ENCODE assay signal across 11 cellular contexts in the genomic region with DNA sequence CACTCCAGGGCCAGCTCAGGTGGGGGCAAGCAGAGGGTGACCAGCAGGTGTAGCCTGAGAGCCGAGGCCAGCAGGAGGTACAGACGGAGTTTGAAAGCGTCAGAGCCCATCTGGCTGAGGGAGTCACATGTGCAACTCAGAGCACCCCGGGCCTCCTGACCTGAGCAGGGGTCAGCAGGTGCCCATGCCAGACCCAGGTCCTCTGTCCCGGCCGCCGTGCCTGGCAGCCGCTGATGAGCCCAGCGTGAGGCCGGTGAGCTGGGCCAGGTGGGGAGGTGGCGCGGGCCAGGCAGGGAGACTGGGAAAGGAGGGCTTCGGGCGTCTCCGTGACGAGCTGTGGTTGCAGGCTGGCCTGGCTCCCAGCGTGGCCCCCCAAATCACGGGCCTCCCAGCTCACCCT.
DNase-seq lines count a peak whose midpoint lies in the region; ATAC-seq and TF ChIP-seq lines count a peak whose summit lies in the region.
"Had no signal": no experiment of that assay in that cellular context is flagged by ENCODE, and none has a peak within 500 bp of the region (broad histone marks: within the 10 kb centered on the region; RNA-seq: fewer than 3 reads in every experiment).

No MANE protein-coding gene starts in this region.

- no peaks in the 10 kb centered on the region for H3K9me3 Mint-ChIP-seq in nephron progenitor cell
- H3K9me3 Mint-ChIP-seq in naive thymus-derived CD4-positive, alpha-beta T cell = no peaks in the 10 kb centered on the region

- H3K4me1 Mint-ChIP-seq in nephron progenitor cell = peaks cover 55% of the 10 kb centered on the region
- peaks cover 13 to 47% (median 18%) of the 10 kb centered on the region in 7 donors for H3K4me1 Mint-ChIP-seq in naive thymus-derived CD4-positive, alpha-beta T cell

- H3K4me3 ChIP-seq in heart left ventricle (peak overlapping the region in 5 of 12 donors; percentile 20 to 56 (median 44)), aorta (ENCODE audit: low read length in 2 of 2) (no peak overlapping the region)
- H3K4me3 ChIP-seq in naive thymus-derived CD4-positive, alpha-beta T cell (ENCODE audit: low read length) = no peak overlapping the region
- H3K4me3 ChIP-seq: SK-N-MC had no signal

- no peak for TF ChIP-seq CTCF in heart left ventricle (IDR thresholded peaks at IDR 0.05)
- TF ChIP-seq CTCF in nephron progenitor cell (IDR thresholded peaks at IDR 0.05) = no peak
- TF ChIP-seq CTCF in GM13977 (IDR thresholded peaks at IDR 0.05; ENCODE audit: extremely low read depth, insufficient read depth, missing control alignments) = no peak

- H3K4me1 ChIP-seq in heart left ventricle (peaks cover 0 to 63% (median 16%) of the 10 kb centered on the region in 12 donors), aorta (ENCODE audit: control insufficient read depth in 1 of 2, insufficient read depth in 2 of 2, low read length in 2 of 2) (no peaks in the 10 kb centered on the region)
- H3K4me1 ChIP-seq in naive thymus-derived CD4-positive, alpha-beta T cell (ENCODE audit: control insufficient read depth in 2 of 2, insufficient read depth in 2 of 2, low read length in 2 of 2) = peaks cover 2% of the 10 kb centered on the region in 2 donors

- no peaks in the 10 kb centered on the region for H3K9me3 ChIP-seq in heart left ventricle
- H3K9me3 ChIP-seq in aorta (ENCODE audit: control insufficient read depth, low read length) = no peaks in the 10 kb centered on the region
- no peaks in the 10 kb centered on the region for H3K9me3 ChIP-seq in naive thymus-derived CD4-positive, alpha-beta T cell (ENCODE audit: control insufficient read depth in 2 of 3, low read length in 3 of 3)

- no peaks in the 10 kb centered on the region for H3K36me3 Mint-ChIP-seq in nephron progenitor cell (ENCODE audit: low read depth)
- H3K36me3 Mint-ChIP-seq in naive thymus-derived CD4-positive, alpha-beta T cell = peaks cover 0 to 12% (median 0%) of the 10 kb centered on the region in 5 donors

- H3K27ac ChIP-seq in heart left ventricle = peak overlapping the region in 11 of 12 donors; percentile 21 to 97 (median 69)
- H3K27ac ChIP-seq in aorta (ENCODE audit: low read depth in 1 of 2, low read length in 2 of 2) = peak overlapping the region in 1 of 2 donors; percentile 50
- no peak overlapping the region for H3K27ac ChIP-seq in naive thymus-derived CD4-positive, alpha-beta T cell (ENCODE audit: low read depth, low read length)
- H3K27ac ChIP-seq: SK-N-MC had no signal

- in situ Hi-C loops in GM13977 (cut with MboI; ENCODE audit: low pct_unique_long_range_greater_than_20kb, low sequenced_read_pairs, unreplicated experiment) = no loop called here

- peak overlapping the region; percentile 71 for H3K27ac Mint-ChIP-seq in nephron progenitor cell
- no peak overlapping the region for H3K27ac Mint-ChIP-seq in naive thymus-derived CD4-positive, alpha-beta T cell

- WGBS in heart left ventricle, 4 donors = 80 to 91% (median 82%) methylated on average over 11 to 18 of the region's 18 CpGs
- WGBS in aorta, 2 donors = 26 to 49% methylated on average over 15 to 18 of the region's 18 CpGs

- DNase-seq in heart left ventricle (no peak), Right ventricle myocardium inferior (ENCODE audit: missing footprints) (no peak), ecto neural progenitor cell (ENCODE audit: low spot score) (peak; percentile 44), nephron progenitor cell (no peak), aorta (peak in 1 of 2 donors; percentile 77), GM13977 (ENCODE audit: low spot score) (no peak)
- DNase-seq in naive thymus-derived CD4-positive, alpha-beta T cell = no peak
- no peak for DNase-seq in stimulated activated CD4-positive, alpha-beta T cell treated with anti-CD3 and anti-CD28 coated beads, Interleukin-12 subunit alpha, Interleukin-12 subunit beta, amount 100 ng/mL, for 4 hours
- DNase-seq: NCI-H510A treated with DMSO at 0.1 percent for 48 hours had no signal

- ATAC-seq in heart left ventricle = peak in 2 of 4 donors; percentile 3 to 6
- ATAC-seq in Right ventricle myocardium inferior = no peak
- peak; percentile 20 for ATAC-seq in aorta (ENCODE audit: low FRiP score)
- no peak for ATAC-seq in naive thymus-derived CD4-positive, alpha-beta T cell

- CTCF ChIA-PET in naive thymus-derived CD4-positive, alpha-beta T cell (lab: Charles Lee) = no interaction called here

- POLR2A ChIA-PET in naive thymus-derived CD4-positive, alpha-beta T cell (lab: Charles Lee) = interaction anchor here (0.6 kb wide), 1 partner anchor 136 kb away, joined by 4 read pairs; no protein-coding TSS in a partner anchor

- H3K27me3 Mint-ChIP-seq in nephron progenitor cell (ENCODE audit: low read depth, poor library complexity) = peaks cover 3% of the 10 kb centered on the region
- H3K27me3 Mint-ChIP-seq in naive thymus-derived CD4-positive, alpha-beta T cell = peaks cover 0 to 3% (median 0%) of the 10 kb centered on the region in 5 donors

- H3K27me3 ChIP-seq in heart left ventricle = no peaks in the 10 kb centered on the region
- no peaks in the 10 kb centered on the region for H3K27me3 ChIP-seq in aorta (ENCODE audit: control insufficient read depth in 1 of 2, insufficient read depth in 2 of 2, low read length in 1 of 2)
- no peaks in the 10 kb centered on the region for H3K27me3 ChIP-seq in naive thymus-derived CD4-positive, alpha-beta T cell (ENCODE audit: control insufficient read depth in 2 of 2, insufficient read depth in 2 of 2, low read length in 2 of 2)
- H3K27me3 ChIP-seq: brain microvascular endothelial cell had no signal

- H3K36me3 ChIP-seq in heart left ventricle = no peaks in the 10 kb centered on the region
- no peaks in the 10 kb centered on the region for H3K36me3 ChIP-seq in aorta (ENCODE audit: control insufficient read depth in 1 of 2, insufficient read depth in 2 of 2, low read length in 1 of 2)
- no peaks in the 10 kb centered on the region for H3K36me3 ChIP-seq in naive thymus-derived CD4-positive, alpha-beta T cell (ENCODE audit: control insufficient read depth in 2 of 3, insufficient read depth in 3 of 3, low read length in 3 of 3)
- H3K36me3 ChIP-seq: brain microvascular endothelial cell had no signal

- intact Hi-C loops in heart left ventricle (cut with DNase I) = loop anchor here in 7 of 10 donors (1.0 to 10.0 kb wide), 6 partner anchors 46 to 134 kb away; partner anchors contain the start of gene CHSY1 (in 6 of the 7)
- intact Hi-C loops in Right ventricle myocardium inferior (cut with DNase I) = loop anchor here (1.0 to 5.0 kb wide), 2 partner anchors 66 to 130 kb away; no protein-coding TSS in a partner anchor
- intact Hi-C loops in aorta (cut with DNase I) = loop anchor here in 1 of 2 donors (5.0 kb wide), 1 partner anchor 131 kb away; the partner anchor contains the start of gene CHSY1
- intact Hi-C loops in naive thymus-derived CD4-positive, alpha-beta T cell (cut with micrococcal nuclease) = loop anchor here (1.0 kb wide), 1 partner anchor 137 kb away; no protein-coding TSS in a partner anchor

- H3K4me3 Mint-ChIP-seq in nephron progenitor cell = no peak overlapping the region
- peak overlapping the region in 2 of 10 donors; percentile 46 to 85 for H3K4me3 Mint-ChIP-seq in naive thymus-derived CD4-positive, alpha-beta T cell

- no peak for TF ChIP-seq POLR2A in heart left ventricle (IDR thresholded peaks at IDR 0.05)
